In the genomic region with DNA sequence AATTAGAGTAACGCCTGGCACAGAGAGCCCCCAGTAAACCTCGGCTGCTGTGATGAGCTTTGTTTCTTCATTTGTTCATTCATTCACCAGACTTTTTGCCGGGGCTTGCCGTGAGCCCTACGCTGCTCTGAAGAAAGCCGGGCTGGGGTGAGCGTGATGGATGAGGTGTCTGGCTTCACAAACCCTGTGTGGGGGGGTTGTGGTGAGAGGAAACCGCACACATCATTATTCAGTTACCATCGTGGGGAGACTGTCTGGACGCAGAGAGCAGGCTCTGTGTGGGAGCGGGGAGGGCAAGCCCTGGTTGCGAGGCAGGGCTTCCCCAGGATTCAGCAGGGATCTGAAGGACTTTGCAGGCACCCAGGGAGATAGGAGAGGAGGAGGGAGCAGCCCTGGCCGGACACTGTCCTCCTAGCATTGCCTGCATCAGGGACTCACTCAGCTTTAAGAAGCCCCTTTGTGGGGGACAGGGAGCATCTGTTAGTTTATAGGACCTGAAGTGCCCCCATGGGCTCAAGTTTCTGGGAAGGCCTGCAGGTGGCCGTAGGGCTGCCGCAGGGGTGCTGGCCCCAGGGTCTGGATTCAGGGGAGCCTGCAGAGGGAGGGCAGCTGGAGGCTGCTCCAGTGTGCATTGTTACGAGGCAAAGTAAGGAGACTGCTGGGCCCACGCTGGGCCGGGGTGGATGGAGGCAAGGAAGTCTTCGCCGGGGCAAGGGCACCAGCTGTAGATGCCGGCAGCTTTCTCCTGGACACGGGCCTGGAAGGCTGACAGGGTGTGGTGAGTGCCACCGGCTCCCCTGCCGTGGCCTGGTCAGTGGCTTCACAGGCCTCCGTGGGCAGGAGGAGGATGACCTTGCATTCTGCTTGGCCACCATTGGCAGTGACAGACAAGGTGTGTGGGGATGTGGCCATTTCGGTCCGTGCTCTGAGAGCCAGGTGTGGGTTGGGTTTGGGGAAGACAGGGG, we compare ENCODE assay signal across 9 cellular contexts.
DNase-seq lines count a peak whose midpoint lies in the region; ATAC-seq and TF ChIP-seq lines count a peak whose summit lies in the region.
"Had no signal": no experiment of that assay in that cellular context is flagged by ENCODE, and none has a peak within 500 bp of the region (broad histone marks: within the 10 kb centered on the region; RNA-seq: fewer than 3 reads in every experiment).

No MANE protein-coding gene starts in this region.

- TF ChIP-seq CTCF in activated B cell treated with CpG ODN at 0.5 μM for 24 hours (IDR thresholded peaks at IDR 0.05) = no peak
- no peak for TF ChIP-seq CTCF in cardiac fibroblast (IDR thresholded peaks at IDR 0.05; ENCODE audit: low read depth, low read length)

- CTCF ChIA-PET in activated B cell treated with CpG ODN at 0.5 μM for 24 hours (lab: Charles Lee) = interaction anchor here (0.7 to 3.6 kb wide), 5 partner anchors 13 to 75 kb away, joined by 3 to 32 read pairs (median 3); no protein-coding TSS in a partner anchor

- no peak overlapping the region for H3K23ac ChIP-seq in trophoblast cell (ENCODE audit: low read length)

- H3K27me3 Mint-ChIP-seq in activated B cell treated with CpG ODN at 0.5 μM for 24 hours = no peaks in the 10 kb centered on the region

- H3K9ac ChIP-seq in trophoblast cell (ENCODE audit: low read length) = no peak overlapping the region

- peaks cover 55% of the 10 kb centered on the region for H3K79me1 ChIP-seq in trophoblast cell (ENCODE audit: low read length)

- peak overlapping the region; percentile 71 for H3K4me3 Mint-ChIP-seq in activated B cell treated with CpG ODN at 0.5 μM for 24 hours

- H3K79me2 ChIP-seq in trophoblast cell (ENCODE audit: control insufficient read depth, insufficient read depth, low read length, poor library complexity) = peaks cover 12% of the 10 kb centered on the region

- peak overlapping the region; percentile 83 for H3K27ac Mint-ChIP-seq in activated B cell treated with CpG ODN at 0.5 μM for 24 hours

- peak overlapping the region; percentile 27 for H4K91ac ChIP-seq in trophoblast cell (ENCODE audit: low read depth, low read length)

- H3K4me1 Mint-ChIP-seq in activated B cell treated with CpG ODN at 0.5 μM for 24 hours = peaks cover 91% of the 10 kb centered on the region

- H3K36me3 Mint-ChIP-seq in activated B cell treated with CpG ODN at 0.5 μM for 24 hours (ENCODE audit: low read depth) = peaks cover 33% of the 10 kb centered on the region

- peak overlapping the region; percentile 76 for H3K27ac ChIP-seq in trophoblast cell (ENCODE audit: low read depth, low read length)

- H2BK120ac ChIP-seq in trophoblast cell (ENCODE audit: insufficient read depth, low read length, poor library complexity) = no peak overlapping the region

- intact Hi-C loops in activated B cell treated with CpG ODN at 0.5 μM for 24 hours (cut with micrococcal nuclease) = no loop called here

- H3K9me3 Mint-ChIP-seq in activated B cell treated with CpG ODN at 0.5 μM for 24 hours = no peaks in the 10 kb centered on the region

- H3K4me2 ChIP-seq in trophoblast cell (ENCODE audit: low read length) = no peak overlapping the region

- H2AK5ac ChIP-seq in trophoblast cell (ENCODE audit: low read length) = peak overlapping the region; percentile 38

- no peaks in the 10 kb centered on the region for H3K27me3 ChIP-seq in trophoblast cell (ENCODE audit: insufficient read depth, low read length)
- H3K27me3 ChIP-seq: upper lobe of left lung had no signal

- H3K4me3 ChIP-seq in cardiac fibroblast (replicated peaks in 1 of 2; ENCODE audit: low read depth in 2 of 2, low read length in 2 of 2) (no peak overlapping the region), trophoblast cell (ENCODE audit: low read depth, low read length) (peak overlapping the region; percentile 23)
- H3K4me3 ChIP-seq: upper lobe of left lung had no signal

- peak overlapping the region; percentile 32 for H3K18ac ChIP-seq in trophoblast cell (ENCODE audit: low read length)

- POLR2A ChIA-PET in activated B cell treated with CpG ODN at 0.5 μM for 24 hours (lab: Charles Lee) = interaction anchor here (1.1 to 9.0 kb wide), 12 partner anchors 14 to 483 kb away, joined by 3 to 150 read pairs (median 8); a partner anchor contains a TSS

- ATAC-seq in activated B cell treated with CpG ODN at 0.5 μM for 24 hours (ENCODE audit: low read depth) = peak; percentile 61
- no peak for ATAC-seq in HG02884 (IDR thresholded peaks at IDR 0.05; ENCODE audit: unreplicated experiment)
- no peak for ATAC-seq in HG02870 (IDR thresholded peaks at IDR 0.05; ENCODE audit: unreplicated experiment)

- peaks cover 0 to 4% of the 10 kb centered on the region in 2 experiments for H3K36me3 ChIP-seq in trophoblast cell (ENCODE audit: control insufficient read depth in 1 of 2, insufficient read depth in 2 of 2, low read length in 2 of 2)

- H4K8ac ChIP-seq in trophoblast cell (ENCODE audit: low read depth, low read length) = no peak overlapping the region

- peak overlapping the region; percentile 21 for H2BK12ac ChIP-seq in trophoblast cell (ENCODE audit: low read length)

- no peak overlapping the region for H4K12ac ChIP-seq in trophoblast cell (ENCODE audit: low read depth, low read length)

- H3K9me3 ChIP-seq in trophoblast cell (ENCODE audit: insufficient read depth, low read depth, low read length) = no peaks in the 10 kb centered on the region
- H3K9me3 ChIP-seq: upper lobe of left lung had no signal

- WGBS in trophoblast cell (ENCODE audit: extremely low coverage, insufficient coverage, insufficient read length) = no CpG with 5 or more reads among the region's 27 CpGs

- DNase-seq in HCEC 1CT (peak; percentile 11), activated B cell treated with CpG ODN at 0.5 μM for 24 hours (no peak), cardiac fibroblast (ENCODE audit: low read depth in 2 of 2) (peak; percentile 71 to 75), trophoblast cell (no peak), occipital lobe (lab: John Stamatoyannopoulos, UW) (no peak), NCI-H69 (lab: John Stamatoyannopoulos, UW) (no peak)

- peak overlapping the region; percentile 34 for H3K14ac ChIP-seq in trophoblast cell (ENCODE audit: low read length)

- peaks cover 72 to 76% of the 10 kb centered on the region in 2 experiments for H3K4me1 ChIP-seq in trophoblast cell (ENCODE audit: control insufficient read depth in 1 of 2, insufficient read depth in 2 of 2, low read length in 2 of 2)

- H2BK5ac ChIP-seq in trophoblast cell (ENCODE audit: low read depth, low read length, poor library complexity) = no peak overlapping the region

- no peak overlapping the region for H2AFZ ChIP-seq in trophoblast cell (ENCODE audit: insufficient read depth, low read length, poor library complexity)

- H3K4ac ChIP-seq in trophoblast cell (ENCODE audit: low read depth, low read length) = peak overlapping the region; percentile 42

Comparison
In these comparisons a context has a peak if more than half of its experiments do, and no peak if none do; other contexts are left out.
1. DNase-seq: peak in HCEC 1CT (single experiment) and cardiac fibroblast (2 of 2); none in activated B cell treated with CpG ODN at 0.5 μM for 24 hours (single experiment), trophoblast cell (0 of 2), occipital lobe (single experiment) and NCI-H69 (single experiment).